11 cellular contexts compared by ENCODE assay signal in the genomic region with DNA sequence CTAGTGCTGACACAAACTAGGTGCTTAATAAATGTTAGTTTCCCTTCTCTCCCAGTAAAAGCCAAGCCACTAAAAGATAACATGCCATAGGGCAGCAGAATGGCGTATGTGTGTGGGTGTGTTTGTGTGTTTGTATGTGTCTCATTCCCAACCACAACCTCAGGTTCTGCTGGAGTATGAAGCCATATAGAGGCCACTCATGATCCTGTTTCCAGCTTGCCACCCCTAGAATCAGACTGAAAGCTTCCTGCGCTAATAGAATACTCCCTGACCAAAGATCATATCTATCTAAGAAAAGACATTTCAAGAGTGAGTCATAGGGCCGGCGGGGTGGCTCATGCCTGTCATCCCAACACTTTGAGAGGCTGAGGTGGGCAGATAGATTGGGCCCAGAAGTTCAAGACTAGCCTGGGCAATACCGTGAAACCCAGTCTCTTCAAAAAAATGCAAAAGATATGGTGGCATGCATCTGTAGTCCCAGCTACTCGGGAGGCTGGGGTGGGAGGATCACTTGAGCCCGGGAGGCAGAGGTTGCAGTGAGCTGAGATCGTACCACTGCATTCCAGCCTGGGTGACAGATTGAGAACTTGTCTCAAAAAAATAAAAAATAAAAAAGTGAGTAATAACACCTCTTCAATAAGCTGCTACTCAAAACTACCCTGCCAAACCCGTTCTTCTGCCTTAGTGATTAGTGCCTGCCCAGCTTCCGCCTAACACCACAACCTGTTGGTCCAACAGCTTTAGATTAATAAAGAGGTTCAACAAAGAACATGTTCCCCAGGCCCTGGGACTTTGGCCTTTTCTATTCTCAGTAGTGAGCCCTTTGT. TPM values are rescaled to one million over a fixed set of nuclear protein-coding genes. Genes with fewer than 3 reads are reported as not detected.
DNase-seq lines count a peak whose midpoint lies in the region; ATAC-seq, FAIRE-seq and TF ChIP-seq lines count a peak whose summit lies in the region.
"Had no signal": no experiment of that assay in that cellular context is flagged by ENCODE, and none has a peak within 500 bp of the region (broad histone marks: within the 10 kb centered on the region; RNA-seq: fewer than 3 reads in every experiment).

No MANE protein-coding gene starts in this region.

- H3K9me3 Mint-ChIP-seq in activated T-helper 17 cell treated with anti-CD3 and anti-CD28 coated beads, Interleukin-2, amount 50 U/mL, for 72 hours, result no peaks in the 10 kb centered on the region
- H3K9me3 Mint-ChIP-seq: activated T-cell treated with anti-CD3 and anti-CD28 coated beads, Interleukin-2, amount 50 U/mL, for 4 hours had no signal

- peak; percentile 64 for ATAC-seq in activated T-helper 17 cell treated with anti-CD3 and anti-CD28 coated beads, Interleukin-2, amount 50 U/mL, for 72 hours (replicated peaks)
- ATAC-seq in right lobe of liver (peak; percentile 59 to 79 (median 74)), HG03354 (IDR thresholded peaks at IDR 0.05; ENCODE audit: poor library complexity, severe bottlenecking, unreplicated experiment) (no peak)

- no peak overlapping the region for H3K27ac Mint-ChIP-seq in activated T-helper 17 cell treated with anti-CD3 and anti-CD28 coated beads, Interleukin-2, amount 50 U/mL, for 72 hours

- H3K27me3 ChIP-seq in right lobe of liver, result no peaks in the 10 kb centered on the region

- H3K27ac ChIP-seq in C4-2B (peak overlapping the region; percentile 11; the same call in 1 of the 2 replicates), right lobe of liver (peak overlapping the region in 1 of 3 donors; percentile 50)
- H3K27ac ChIP-seq: thoracic aorta had no signal

- H3K4me3 ChIP-seq in right lobe of liver, result no peak overlapping the region
- H3K4me3 ChIP-seq: thoracic aorta had no signal

- no peak overlapping the region for H3K4me3 Mint-ChIP-seq in activated T-helper 17 cell treated with anti-CD3 and anti-CD28 coated beads, Interleukin-2, amount 50 U/mL, for 72 hours
- H3K4me3 Mint-ChIP-seq: activated T-cell treated with anti-CD3 and anti-CD28 coated beads, Interleukin-2, amount 50 U/mL, for 4 hours had no signal

- DNase-seq in HTR-8/SVneo (ENCODE audit: insufficient read length, low spot score) (peak; percentile 66), right lobe of liver (no peak), NAMALWA (ENCODE audit: low spot score) (no peak), GF-D8 (lab: John Stamatoyannopoulos, UW) (no peak)
- no peak for DNase-seq in stimulated activated naive CD4-positive, alpha-beta T cell treated with Interleukin-2 at 50 U/mL for 16 hours (lab: John Stamatoyannopoulos, UW)
- DNase-seq: activated T-cell treated with anti-CD3 and anti-CD28 coated beads, Interleukin-2, amount 50 U/mL, for 4 hours; DND-41 had no signal

- H3K36me3 Mint-ChIP-seq in activated T-helper 17 cell treated with anti-CD3 and anti-CD28 coated beads, Interleukin-2, amount 50 U/mL, for 72 hours (ENCODE audit: low read depth), result no peaks in the 10 kb centered on the region

- TF ChIP-seq CTCF in C4-2B (conservative IDR thresholded peaks at IDR 0.05), result no peak
- TF ChIP-seq CTCF in right lobe of liver (IDR thresholded peaks at IDR 0.05), result no peak

- intact Hi-C loops in right lobe of liver (cut with DNase I), result no loop called here

- no peaks in the 10 kb centered on the region for H3K36me3 ChIP-seq in right lobe of liver
- H3K36me3 ChIP-seq: thoracic aorta had no signal

- no peak for TF ChIP-seq POLR2A in right lobe of liver (IDR thresholded peaks at IDR 0.05)

- H3K4me1 ChIP-seq in right lobe of liver, result peaks cover 0 to 34% (median 0%) of the 10 kb centered on the region in 4 donors

- H3K9me3 ChIP-seq in right lobe of liver, result no peaks in the 10 kb centered on the region
- H3K9me3 ChIP-seq: thoracic aorta had no signal

- no peak for FAIRE-seq in HTR-8/SVneo (lab: Jason Lieb, UNC)

- H3K4me1 Mint-ChIP-seq in activated T-helper 17 cell treated with anti-CD3 and anti-CD28 coated beads, Interleukin-2, amount 50 U/mL, for 72 hours, result no peaks in the 10 kb centered on the region

- H3K27me3 Mint-ChIP-seq in activated T-helper 17 cell treated with anti-CD3 and anti-CD28 coated beads, Interleukin-2, amount 50 U/mL, for 72 hours, result no peaks in the 10 kb centered on the region

- WGBS in right lobe of liver (ENCODE audit: insufficient coverage, low coverage, low lambda C conversion rate, missing lambda C conversion rate), result 65% methylated on average over 6 of the region's 10 CpGs

RNA-seq across cellular contexts. Expression of a gene that starts 11.8 kb away (rescaled TPM):
- 100 to 1,000 TPM in 1 of 2 donors, 10 to 100 TPM in 1; 97.3 to 169 TPM for total RNA-seq in activated T-helper 17 cell treated with anti-CD3 and anti-CD28 coated beads, Interleukin-2, amount 50 U/mL, for 72 hours
- total RNA-seq in right lobe of liver, result 10 to 100 TPM; 29.6 to 61.3 (median 33.3) TPM

RNA-seq across cellular contexts. Expression of a gene that starts 46.4 kb away (rescaled TPM):
- total RNA-seq in activated T-helper 17 cell treated with anti-CD3 and anti-CD28 coated beads, Interleukin-2, amount 50 U/mL, for 72 hours, result 10 to 100 TPM in 1 of 2 donors, 1 to 10 TPM in 1; 8.7 to 11.5 TPM
- total RNA-seq in right lobe of liver, result 1 to 10 TPM; 5.1 to 9.2 (median 7.8) TPM

RNA-seq across cellular contexts. Expression of a gene that starts 48.9 kb away (rescaled TPM):
- 10 to 100 TPM; 58.2 to 65.8 TPM for total RNA-seq in activated T-helper 17 cell treated with anti-CD3 and anti-CD28 coated beads, Interleukin-2, amount 50 U/mL, for 72 hours
- 10 to 100 TPM; 55.5 to 89.1 (median 67.1) TPM for total RNA-seq in right lobe of liver
